Comparison of ENCODE assay signal across 8 cellular contexts in genomic region chr22:46736705-46737104, GRCh38. TPM values are rescaled to one million over a fixed set of nuclear protein-coding genes. Genes with fewer than 3 reads are reported as not detected.
DNase-seq lines count a peak whose midpoint lies in the region; ATAC-seq and TF ChIP-seq lines count a peak whose summit lies in the region.

No MANE protein-coding gene starts in this region.

- CTCF ChIA-PET in activated naive CD4-positive, alpha-beta T cell treated with anti-CD3 and anti-CD28 coated beads for 36 hours (lab: Charles Lee), result interaction anchor here (0.7 to 2.2 kb wide), 2 partner anchors 20 to 34 kb away, joined by 4 to 6 read pairs; no protein-coding TSS in a partner anchor

- H3K27me3 Mint-ChIP-seq in activated naive CD4-positive, alpha-beta T cell treated with anti-CD3 and anti-CD28 coated beads for 36 hours (ENCODE audit: low read depth), result no peaks in the 10 kb centered on the region
- peaks cover 7% of the 10 kb centered on the region for H3K27me3 Mint-ChIP-seq in brain
- H3K27me3 Mint-ChIP-seq in memory B cell, result no peaks in the 10 kb centered on the region

- H3K9me3 Mint-ChIP-seq in activated naive CD4-positive, alpha-beta T cell treated with anti-CD3 and anti-CD28 coated beads for 36 hours, result no peaks in the 10 kb centered on the region
- H3K9me3 Mint-ChIP-seq in brain (no peaks in the 10 kb centered on the region), memory B cell (no peaks in the 10 kb centered on the region)

- no peak for DNase-seq in activated naive CD4-positive, alpha-beta T cell treated with anti-CD3 and anti-CD28 coated beads for 36 hours
- DNase-seq in activated naive CD4-positive, alpha-beta T cell treated with Interleukin-2 at 50 U/mL for 16 hours, result no peak
- DNase-seq in memory B cell (ENCODE audit: low spot score in 2 of 2), result no peak
- no peak for DNase-seq in upper lobe of right lung
- DNase-seq in activated CD4-positive, CD25-positive, alpha-beta regulatory T cell treated with anti-CD3 and anti-CD28 coated beads, Interleukin-2, amount 50 U/mL, for 72 hours, result no peak

- no peaks in the 10 kb centered on the region for H3K36me3 ChIP-seq in upper lobe of right lung

- ATAC-seq in memory B cell (ENCODE audit: low read depth) (no peak), upper lobe of right lung (no peak), GM18517 (IDR thresholded peaks at IDR 0.05; ENCODE audit: unreplicated experiment) (no peak), HG02798 (IDR thresholded peaks at IDR 0.05; ENCODE audit: poor library complexity, unreplicated experiment) (no peak)

- H3K4me1 Mint-ChIP-seq in activated naive CD4-positive, alpha-beta T cell treated with anti-CD3 and anti-CD28 coated beads for 36 hours (ENCODE audit: low read depth), result peaks cover 51% of the 10 kb centered on the region
- H3K4me1 Mint-ChIP-seq in brain, result peaks cover 56% of the 10 kb centered on the region
- H3K4me1 Mint-ChIP-seq in memory B cell, result peaks cover 21% of the 10 kb centered on the region

- peak overlapping the region; percentile 65 for H3K27ac ChIP-seq in upper lobe of right lung

- peak overlapping the region; percentile 100 for H3K4me3 Mint-ChIP-seq in activated naive CD4-positive, alpha-beta T cell treated with anti-CD3 and anti-CD28 coated beads for 36 hours
- H3K4me3 Mint-ChIP-seq in brain (peak overlapping the region; percentile 96 to 99 (median 97)), memory B cell (peak overlapping the region; percentile 89)

- peaks cover 53% of the 10 kb centered on the region for H3K4me1 ChIP-seq in upper lobe of right lung

- H3K36me3 Mint-ChIP-seq in activated naive CD4-positive, alpha-beta T cell treated with anti-CD3 and anti-CD28 coated beads for 36 hours (ENCODE audit: low read depth), result peaks cover 8% of the 10 kb centered on the region
- no peaks in the 10 kb centered on the region for H3K36me3 Mint-ChIP-seq in brain
- no peaks in the 10 kb centered on the region for H3K36me3 Mint-ChIP-seq in memory B cell

- H3K27ac Mint-ChIP-seq in activated naive CD4-positive, alpha-beta T cell treated with anti-CD3 and anti-CD28 coated beads for 36 hours, result peak overlapping the region; percentile 99
- H3K27ac Mint-ChIP-seq in brain (peak overlapping the region; percentile 82 to 98 (median 88)), memory B cell (no peak overlapping the region)

- H3K27me3 ChIP-seq in upper lobe of right lung, result no peaks in the 10 kb centered on the region

- TF ChIP-seq CTCF in brain (conservative IDR thresholded peaks at IDR 0.05) (no peak), upper lobe of right lung (IDR thresholded peaks at IDR 0.05) (no peak)

- H3K4me3 ChIP-seq in upper lobe of right lung, result peak overlapping the region; percentile 87

- intact Hi-C loops in activated naive CD4-positive, alpha-beta T cell treated with anti-CD3 and anti-CD28 coated beads for 36 hours (cut with micrococcal nuclease), result loop anchor here (1.0 to 5.0 kb wide), 4 partner anchors 55 to 174 kb away; no protein-coding TSS in a partner anchor
- intact Hi-C loops in upper lobe of right lung (cut with DNase I), result no loop called here

- no peaks in the 10 kb centered on the region for H3K9me3 ChIP-seq in upper lobe of right lung

RNA-seq across cellular contexts. Expression of gene CERK, which starts 1.3 kb away (rescaled TPM):
- total RNA-seq in activated naive CD4-positive, alpha-beta T cell treated with anti-CD3 and anti-CD28 coated beads for 36 hours, result 10 to 100 TPM; 32.6 to 34.9 TPM
- 78.9 TPM for polyA plus RNA-seq in brain (ENCODE audit: insufficient read depth, low read depth, low replicate concordance)
- 28.1 TPM for total RNA-seq in upper lobe of right lung

RNA-seq across cellular contexts. Expression of gene TBC1D22A, which starts 25.7 kb away (rescaled TPM):
- total RNA-seq in activated naive CD4-positive, alpha-beta T cell treated with anti-CD3 and anti-CD28 coated beads for 36 hours, result 10 to 100 TPM; 20.1 to 21.4 TPM
- polyA plus RNA-seq in brain (ENCODE audit: insufficient read depth, low read depth, low replicate concordance), result 20.6 TPM
- total RNA-seq in upper lobe of right lung, result 31.3 TPM
